In the genomic region with DNA sequence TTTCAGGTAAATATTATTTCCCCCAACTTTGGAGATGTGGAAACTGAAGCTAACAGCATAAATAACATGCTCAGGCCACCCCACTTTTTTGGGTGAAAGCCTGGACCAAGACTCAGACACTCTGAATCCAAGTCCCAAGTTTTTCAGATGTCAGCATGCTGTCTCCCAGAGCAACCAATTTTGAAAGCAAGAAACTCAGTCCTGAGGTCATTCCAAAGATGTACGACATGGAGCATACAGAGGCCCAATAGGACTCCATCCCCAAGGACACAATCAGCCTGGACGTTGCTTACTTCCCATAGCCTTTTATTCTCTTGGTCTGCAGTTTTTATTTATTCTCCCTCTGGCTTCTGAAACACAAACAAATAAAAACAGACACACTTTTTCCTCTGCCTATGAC, we compare ENCODE assay signal across 31 cellular contexts. TPM values are rescaled to one million over a fixed set of nuclear protein-coding genes. Genes with fewer than 3 reads are reported as not detected.
A peak's percentile ranks its signal among the peaks of the same experiment; 100 is the strongest.
DNase-seq lines count a peak whose midpoint lies in the region; ATAC-seq and TF ChIP-seq lines count a peak whose summit lies in the region.
"Had no signal": no experiment of that assay in that cellular context is flagged by ENCODE, and none has a peak within 500 bp of the region (broad histone marks: within the 10 kb centered on the region; RNA-seq: fewer than 3 reads in every experiment).

No MANE protein-coding gene starts in this region.

- H3K36me3 ChIP-seq in stomach (no peaks in the 10 kb centered on the region), MM.1S (replicated peaks; ENCODE audit: insufficient read depth, low read length) (no peaks in the 10 kb centered on the region)
- H3K36me3 ChIP-seq: spleen, WERI-Rb-1 had no signal

- H3K4me1 ChIP-seq in stomach (no peaks in the 10 kb centered on the region), MM.1S (ENCODE audit: low read length) (no peaks in the 10 kb centered on the region)
- H3K4me1 ChIP-seq: foreskin keratinocyte, spleen had no signal

- no peaks in the 10 kb centered on the region for H4K20me1 ChIP-seq in MM.1S (ENCODE audit: insufficient read depth, low read length)

- DNase-seq in fibroblast of peridontal ligament (ENCODE audit: extremely low read depth) (peak; percentile 11), mesothelial cell of epicardium (ENCODE audit: low spot score in 2 of 2, unreplicated experiment in 2 of 2) (no peak), stomach (no peak), MM.1S (no peak), RPMI8226 (no peak)
- no peak for DNase-seq in activated CD4-positive, alpha-beta T cell treated with anti-CD3 and anti-CD28 coated beads, Interleukin-2, amount 10 ng/mL, durations not matched to agents 7 days and 5 days
- DNase-seq: activated CD4-positive, alpha-beta T cell treated with anti-CD3 and anti-CD28 coated beads for 48 hours; activated gamma-delta T cell treated with Interleukin-2 at 50 U/mL for 16 hours; activated naive CD8-positive, alpha-beta T cell treated with anti-CD3 and anti-CD28 coated beads, Interleukin-2, amount 50 U/mL, for 24 hours; activated T-cell treated with anti-CD3 and anti-CD28 coated beads, Interleukin-2, amount 50 U/mL, for 24 hours; CD8-positive, alpha-beta memory T cell; DMS 273 treated with DMSO at 0.1 percent for 48 hours; effector CD8-positive, alpha-beta T cell; EL; erythroblast; foreskin keratinocyte; mesendoderm; NCI-H1092; NCI-H187; NCI-H524 treated with DMSO at 0.1 percent for 48 hours; occipital lobe; PC-9; SHP77 treated with DMSO at 0.1 percent for 48 hours; spleen; stimulated activated CD4-positive, alpha-beta T cell treated with anti-CD3 and anti-CD28 coated beads, Interleukin-4, amount 100 ng/mL, for 1 hour; T-helper 9 cell; WERI-Rb-1 had no signal

- no peak overlapping the region for H3K4me2 ChIP-seq in MM.1S (ENCODE audit: low read depth, low read length)
- H3K4me2 ChIP-seq: PC-9 had no signal

- H3K27ac Mint-ChIP-seq in brain (peak overlapping the region in 4 of 5 experiments; percentile 3 to 23 (median 12)), mesothelial cell of epicardium (peak overlapping the region; percentile 81)
- H3K27ac Mint-ChIP-seq in activated CD4-positive, alpha-beta T cell treated with anti-CD3 and anti-CD28 coated beads, Interleukin-2, amount 10 ng/mL, durations not matched to agents 7 days and 5 days: no peak overlapping the region
- H3K27ac Mint-ChIP-seq: activated naive CD8-positive, alpha-beta T cell treated with anti-CD3 and anti-CD28 coated beads, Interleukin-2, amount 50 U/mL, for 24 hours; activated T-cell treated with anti-CD3 and anti-CD28 coated beads, Interleukin-2, amount 50 U/mL, for 24 hours; B cell; CD8-positive, alpha-beta memory T cell; IgD-negative memory B cell had no signal

- no peaks in the 10 kb centered on the region for H3K36me3 Mint-ChIP-seq in brain
- peaks cover 14% of the 10 kb centered on the region for H3K36me3 Mint-ChIP-seq in mesothelial cell of epicardium
- no peaks in the 10 kb centered on the region for H3K36me3 Mint-ChIP-seq in activated CD4-positive, alpha-beta T cell treated with anti-CD3 and anti-CD28 coated beads, Interleukin-2, amount 10 ng/mL, durations not matched to agents 7 days and 5 days (ENCODE audit: low read depth)

- H3K4me3 Mint-ChIP-seq in brain: no peak overlapping the region
- H3K4me3 Mint-ChIP-seq in mesothelial cell of epicardium: no peak overlapping the region
- H3K4me3 Mint-ChIP-seq in activated CD4-positive, alpha-beta T cell treated with anti-CD3 and anti-CD28 coated beads, Interleukin-2, amount 10 ng/mL, durations not matched to agents 7 days and 5 days: no peak overlapping the region
- H3K4me3 Mint-ChIP-seq: activated naive CD8-positive, alpha-beta T cell treated with anti-CD3 and anti-CD28 coated beads, Interleukin-2, amount 50 U/mL, for 24 hours; activated T-cell treated with anti-CD3 and anti-CD28 coated beads, Interleukin-2, amount 50 U/mL, for 24 hours; B cell; CD8-positive, alpha-beta memory T cell; IgD-negative memory B cell had no signal

- CTCF ChIA-PET in activated CD4-positive, alpha-beta T cell treated with anti-CD3 and anti-CD28 coated beads, Interleukin-2, amount 10 ng/mL, durations not matched to agents 7 days and 5 days (lab: Charles Lee): interaction anchor here (0.6 kb wide), 1 partner anchor 10 kb away, joined by 3 read pairs; no protein-coding TSS in a partner anchor

- H3K79me2 ChIP-seq in MM.1S (ENCODE audit: low read length): no peaks in the 10 kb centered on the region

- H3K9me3 ChIP-seq in stomach: peaks cover 0 to 13% (median 7%) of the 10 kb centered on the region in 4 donors
- no peaks in the 10 kb centered on the region for H3K9me3 ChIP-seq in MM.1S (replicated peaks; ENCODE audit: insufficient read depth, low read length)

- intact Hi-C loops in stomach (cut with DNase I; ENCODE audit: low total_unique reads): no loop called here

- TF ChIP-seq CTCF in brain (conservative IDR thresholded peaks at IDR 0.05) (no peak), mesothelial cell of epicardium (IDR thresholded peaks at IDR 0.05; ENCODE audit: unreplicated experiment) (no peak), stomach (IDR thresholded peaks at IDR 0.05) (no peak), MM.1S (IDR thresholded peaks at IDR 0.05; ENCODE audit: low read length) (no peak)

- POLR2A ChIA-PET in activated CD4-positive, alpha-beta T cell treated with anti-CD3 and anti-CD28 coated beads, Interleukin-2, amount 10 ng/mL, durations not matched to agents 7 days and 5 days (lab: Charles Lee): no interaction called here

- 48 to 74% (median 68%) methylated on average over 2 of the region's 2 CpGs for WGBS in stomach, 5 donors

- H3K9me3 Mint-ChIP-seq in brain (peaks cover 2 to 26% (median 15%) of the 10 kb centered on the region in 5 experiments), mesothelial cell of epicardium (peaks cover 35% of the 10 kb centered on the region)
- peaks cover 12% of the 10 kb centered on the region for H3K9me3 Mint-ChIP-seq in activated CD4-positive, alpha-beta T cell treated with anti-CD3 and anti-CD28 coated beads, Interleukin-2, amount 10 ng/mL, durations not matched to agents 7 days and 5 days

- H3K27me3 ChIP-seq in stomach (no peaks in the 10 kb centered on the region), MM.1S (replicated peaks; ENCODE audit: insufficient read depth, low read length) (no peaks in the 10 kb centered on the region)
- H3K27me3 ChIP-seq: foreskin keratinocyte, spleen had no signal

- H3K27ac ChIP-seq in stomach (peak overlapping the region in 3 of 5 donors; percentile 11 to 58 (median 37)), MM.1S (ENCODE audit: low read length) (no peak overlapping the region)
- H3K27ac ChIP-seq: foreskin keratinocyte, PC-9, spleen, WERI-Rb-1 had no signal

- H3K9me2 ChIP-seq in MM.1S (replicated peaks; ENCODE audit: insufficient read depth, low read length): no peaks in the 10 kb centered on the region

- H3K27me3 Mint-ChIP-seq in brain: peaks cover 3% of the 10 kb centered on the region
- H3K27me3 Mint-ChIP-seq in mesothelial cell of epicardium (ENCODE audit: low read depth): no peaks in the 10 kb centered on the region
- H3K27me3 Mint-ChIP-seq in activated CD4-positive, alpha-beta T cell treated with anti-CD3 and anti-CD28 coated beads, Interleukin-2, amount 10 ng/mL, durations not matched to agents 7 days and 5 days: no peaks in the 10 kb centered on the region
- H3K27me3 Mint-ChIP-seq: activated naive CD8-positive, alpha-beta T cell treated with anti-CD3 and anti-CD28 coated beads, Interleukin-2, amount 50 U/mL, for 24 hours; B cell; IgD-negative memory B cell had no signal

- no peak for ATAC-seq in GM21529 (IDR thresholded peaks at IDR 0.05; ENCODE audit: unreplicated experiment)
- ATAC-seq: activated naive CD8-positive, alpha-beta T cell treated with anti-CD3 and anti-CD28 coated beads, Interleukin-2, amount 50 U/mL, for 24 hours; foreskin keratinocyte had no signal

- TF ChIP-seq EP300 in stomach (IDR thresholded peaks at IDR 0.05): no peak

- no peak overlapping the region for H2AFZ ChIP-seq in MM.1S (ENCODE audit: low read length)
- H2AFZ ChIP-seq: PC-9 had no signal

- H3K4me1 Mint-ChIP-seq in brain (peaks cover 16% of the 10 kb centered on the region), mesothelial cell of epicardium (peaks cover 18% of the 10 kb centered on the region)
- no peaks in the 10 kb centered on the region for H3K4me1 Mint-ChIP-seq in activated CD4-positive, alpha-beta T cell treated with anti-CD3 and anti-CD28 coated beads, Interleukin-2, amount 10 ng/mL, durations not matched to agents 7 days and 5 days
- H3K4me1 Mint-ChIP-seq: activated naive CD8-positive, alpha-beta T cell treated with anti-CD3 and anti-CD28 coated beads, Interleukin-2, amount 50 U/mL, for 24 hours; B cell; CD8-positive, alpha-beta memory T cell; IgD-negative memory B cell had no signal

- no peaks in the 10 kb centered on the region for H3F3A ChIP-seq in MM.1S (ENCODE audit: insufficient read depth, low read length)

- H3K4me3 ChIP-seq in stomach: no peak overlapping the region
- H3K4me3 ChIP-seq in MM.1S (ENCODE audit: low read length): no peak overlapping the region
- H3K4me3 ChIP-seq: PC-9, spleen had no signal

- H3K9ac ChIP-seq in MM.1S (ENCODE audit: low read length): no peak overlapping the region

- no peak for TF ChIP-seq POLR2A in stomach (IDR thresholded peaks at IDR 0.05)

RNA-seq across cellular contexts. Expression of gene FGGY, which starts 47.2 kb away (rescaled TPM):
- 8.0 TPM for polyA plus RNA-seq in brain (ENCODE audit: insufficient read depth, low read depth, low replicate concordance)
- total RNA-seq in mesothelial cell of epicardium: 21.8 to 26.8 TPM (median 26.8 TPM) in 3 replicates
- total RNA-seq in stomach: 10 to 100 TPM in 2 of 5 donors, 1 to 10 TPM in 3; 6.2 to 40.6 (median 6.5) TPM
- polyA plus RNA-seq in stomach: 10 to 100 TPM in 2 of 3 donors, 1 to 10 TPM in 1; 9.8 to 12.3 (median 11.8) TPM
- 1 to 10 TPM; 3.3 to 5.5 TPM for total RNA-seq in activated CD4-positive, alpha-beta T cell treated with anti-CD3 and anti-CD28 coated beads, Interleukin-2, amount 10 ng/mL, durations not matched to agents 7 days and 5 days
